8 cellular contexts compared by ENCODE assay signal in genomic region chr1:35930593-35931423, GRCh38. TPM values are rescaled to one million over a fixed set of nuclear protein-coding genes. Genes with fewer than 3 reads are reported as not detected.
DNase-seq lines count a peak whose midpoint lies in the region; ATAC-seq and TF ChIP-seq lines count a peak whose summit lies in the region.

Gene AGO3, plus strand, starts transcription at chr1:35931105. Its CDS starts 322 bp downstream, at chr1:35931427.

- H3K9ac ChIP-seq in BLaER1 treated with 17β-estradiol and CSF1 and Interleukin-3, amounts not matched to agents 10 nM and 100 nM: peak within 1 kb of the TSS; percentile 90 to 99 (median 95)

- intact Hi-C loops in dendritic cell treated with granulocyte-macrophage colony-stimulating factor and Interleukin-4, amounts not matched to agents 40 ng/mL and 50 ng/mL, for 4 days (cut with micrococcal nuclease): loop anchor here (10.0 kb wide), 2 partner anchors 46 to 154 kb away; partner anchors contain the start of genes ADPRS, AGO1 and TEKT2
- intact Hi-C loops in left lung (cut with DNase I): no loop called here

- H3K4me2 ChIP-seq in BLaER1 treated with 17β-estradiol and CSF1 and Interleukin-3, amounts not matched to agents 10 nM and 100 nM: peak within 1 kb of the TSS; percentile 72 to 95 (median 90)

- H3K9me3 Mint-ChIP-seq in dendritic cell treated with granulocyte-macrophage colony-stimulating factor and Interleukin-4, amounts not matched to agents 40 ng/mL and 50 ng/mL, for 4 days: no peaks in the 10 kb centered on the region

- ATAC-seq in GM19395 (IDR thresholded peaks at IDR 0.05; ENCODE audit: unreplicated experiment) (peak; percentile 79), HG03521 (IDR thresholded peaks at IDR 0.05; ENCODE audit: unreplicated experiment) (peak; percentile 81), left lung (peak; percentile 92)

- H3K27ac Mint-ChIP-seq in dendritic cell treated with granulocyte-macrophage colony-stimulating factor and Interleukin-4, amounts not matched to agents 40 ng/mL and 50 ng/mL, for 4 days: peak within 1 kb of the TSS; percentile 96

- H3K4me3 Mint-ChIP-seq in dendritic cell treated with granulocyte-macrophage colony-stimulating factor and Interleukin-4, amounts not matched to agents 40 ng/mL and 50 ng/mL, for 4 days: peak within 1 kb of the TSS; percentile 83

- peaks cover under 1 to 44% (median 26%) of the 10 kb centered on the region in 11 experiments; a peak in 15 of 22 replicates for H4K20me1 ChIP-seq in BLaER1 treated with 17β-estradiol and CSF1 and Interleukin-3, amounts not matched to agents 10 nM and 100 nM

- H3K4me3 ChIP-seq in BLaER1 treated with 17β-estradiol and CSF1 and Interleukin-3, amounts not matched to agents 10 nM and 100 nM: peak within 1 kb of the TSS; percentile 82 to 98 (median 94)
- peak within 1 kb of the TSS; percentile 80 to 82 for H3K4me3 ChIP-seq in left lung

- H3K4me1 Mint-ChIP-seq in dendritic cell treated with granulocyte-macrophage colony-stimulating factor and Interleukin-4, amounts not matched to agents 40 ng/mL and 50 ng/mL, for 4 days (ENCODE audit: low read depth): peaks cover 16% of the 10 kb centered on the region

- H3K27ac ChIP-seq in BLaER1 treated with 17β-estradiol and CSF1 and Interleukin-3, amounts not matched to agents 10 nM and 100 nM: peak within 1 kb of the TSS; percentile 86 to 99 (median 96)
- H3K27ac ChIP-seq in left lung: peak within 1 kb of the TSS; percentile 97 to 99

- peaks cover 9% of the 10 kb centered on the region for H3K36me3 Mint-ChIP-seq in dendritic cell treated with granulocyte-macrophage colony-stimulating factor and Interleukin-4, amounts not matched to agents 40 ng/mL and 50 ng/mL, for 4 days (ENCODE audit: low read depth)

- no peak for TF ChIP-seq CTCF in left lung (IDR thresholded peaks at IDR 0.05)

- no peaks in the 10 kb centered on the region for H3K9me3 ChIP-seq in BLaER1 treated with 17β-estradiol and CSF1 and Interleukin-3, amounts not matched to agents 10 nM and 100 nM (replicated peaks in 1 of 11)
- H3K9me3 ChIP-seq in left lung: no peaks in the 10 kb centered on the region

- H3K36me3 ChIP-seq in BLaER1 treated with 17β-estradiol and CSF1 and Interleukin-3, amounts not matched to agents 10 nM and 100 nM: peaks cover 0 to 10% (median 0%) of the 10 kb centered on the region in 11 experiments; a peak in 1 of 22 replicates
- H3K36me3 ChIP-seq in left lung: no peaks in the 10 kb centered on the region

- H3K27me3 ChIP-seq in BLaER1 treated with 17β-estradiol and CSF1 and Interleukin-3, amounts not matched to agents 10 nM and 100 nM: no peaks in the 10 kb centered on the region
- H3K27me3 ChIP-seq in left lung: no peaks in the 10 kb centered on the region

- no peaks in the 10 kb centered on the region for H3K27me3 Mint-ChIP-seq in dendritic cell treated with granulocyte-macrophage colony-stimulating factor and Interleukin-4, amounts not matched to agents 40 ng/mL and 50 ng/mL, for 4 days

- DNase-seq in NCI-H69 (lab: John Stamatoyannopoulos, UW) (peak; percentile 89), left lung (peak; percentile 91 to 97)
- peak; percentile 72 to 85 for DNase-seq in activated CD4-positive, alpha-beta T cell treated with anti-CD3 and anti-CD28 coated beads, Interleukin-2, amount 50 U/mL, for 24 hours (ENCODE audit: low read depth in 1 of 2, low spot score in 1 of 2)
- peak; percentile 77 for DNase-seq in stimulated activated CD4-positive, alpha-beta T cell treated with anti-CD3 and anti-CD28 coated beads, Interleukin-2, amount 100 ng/mL, for 4 hours (ENCODE audit: low read depth)

- peaks cover 21 to 47% (median 36%) of the 10 kb centered on the region in 10 experiments for H3K4me1 ChIP-seq in BLaER1 treated with 17β-estradiol and CSF1 and Interleukin-3, amounts not matched to agents 10 nM and 100 nM
- peaks cover 4 to 46% of the 10 kb centered on the region in 2 donors for H3K4me1 ChIP-seq in left lung

RNA-seq across cellular contexts. Expression of gene AGO3, which starts in this region (rescaled TPM):
- 10 to 100 TPM; 28.0 to 30.1 TPM for total RNA-seq in left lung

Comparison
In these comparisons a context has a peak if more than half of its experiments do, and no peak if none do; other contexts are left out.
1. Peak in every context shown above with its lines: DNase-seq, ATAC-seq, H3K4me3 ChIP-seq and H3K27ac ChIP-seq.